In genomic region chr19:14005381-14006084, GRCh38 we compare ENCODE assay signal across 1 cellular context.
TF ChIP-seq lines count a peak whose summit lies in the region.

No MANE protein-coding gene starts in this region.

TF ChIP-seq in K562, 482 proteins besides CTCF, POLR2A, EP300 and RAD21 (continued from another document and continues in another):
- no peak for TF ChIP-seq THAP7 (CRISPR knock-in tag; IDR thresholded peaks at IDR 0.05)
- no peak for TF ChIP-seq E2F5 (CRISPR knock-in tag; IDR thresholded peaks at IDR 0.05)
- TF ChIP-seq RBM22 (IDR thresholded peaks at IDR 0.05; ENCODE audit: low read depth, low read length, poor library complexity, severe bottlenecking) = no peak
- peak; percentile 53; the same call in 1 of the 2 replicates for TF ChIP-seq ETV1 (tag; conservative IDR thresholded peaks at IDR 0.05; ENCODE audit: low read depth)
- no peak for TF ChIP-seq ATF4 (CRISPR knock-in tag; IDR thresholded peaks at IDR 0.05)
- no peak for TF ChIP-seq PREB (CRISPR knock-in tag; IDR thresholded peaks at IDR 0.05)
- TF ChIP-seq RFX1 (IDR thresholded peaks at IDR 0.05) = no peak
- no peak for TF ChIP-seq CHAMP1 (IDR thresholded peaks at IDR 0.05)
- peak; percentile 96 for TF ChIP-seq VEZF1 (CRISPR knock-in tag; IDR thresholded peaks at IDR 0.05)
- no peak for TF ChIP-seq FOXP1 (CRISPR knock-in tag; IDR thresholded peaks at IDR 0.05)
- peak; percentile 60 for TF ChIP-seq SIRT6 (IDR thresholded peaks at IDR 0.05; ENCODE audit: low read depth, low read length)
- no peak for TF ChIP-seq HIVEP1 (CRISPR knock-in tag; IDR thresholded peaks at IDR 0.05)
- no peak for TF ChIP-seq HINFP (tag; conservative IDR thresholded peaks at IDR 0.05; ENCODE audit: low read depth)
- TF ChIP-seq ID3 (CRISPR knock-in tag; IDR thresholded peaks at IDR 0.05) = no peak
- peak; percentile 89; the same call in 1 of the 2 replicates for TF ChIP-seq ID3 (tag; IDR thresholded peaks at IDR 0.05)
- no peak for TF ChIP-seq ZBTB34 (CRISPR knock-in tag; IDR thresholded peaks at IDR 0.05)
- TF ChIP-seq GTF2A2 (tag; IDR thresholded peaks at IDR 0.05) = peak; percentile 92
- 0 out of 2 replicates have a peak, but pooled peaks have one; percentile 21 for TF ChIP-seq TAL1 (IDR thresholded peaks at IDR 0.05)
- TF ChIP-seq ELF2 (CRISPR knock-in tag; IDR thresholded peaks at IDR 0.05) = no peak
- TF ChIP-seq SRSF3 (IDR thresholded peaks at IDR 0.05; ENCODE audit: insufficient read depth, low read length) = no peak
- TF ChIP-seq ADNP (tag; IDR thresholded peaks at IDR 0.05) = peak; percentile 100
- TF ChIP-seq NFRKB (IDR thresholded peaks at IDR 0.05; ENCODE audit: low read depth) = no peak
- no peak for TF ChIP-seq DEAF1 (CRISPR knock-in tag; IDR thresholded peaks at IDR 0.05)
- peak; percentile 72 for TF ChIP-seq ZNF263 (CRISPR knock-in tag; IDR thresholded peaks at IDR 0.05; ENCODE audit: borderline replicate concordance)
- TF ChIP-seq ZHX1 (conservative IDR thresholded peaks at IDR 0.05; ENCODE audit: low read length) = 0 out of 2 replicates have a peak, but pooled peaks have one; percentile 28
- TF ChIP-seq NCOA2 (IDR thresholded peaks at IDR 0.05; ENCODE audit: partially characterized antibody in 2 of 2) = no peak
- TF ChIP-seq NFIC (IDR thresholded peaks at IDR 0.05) = peak; percentile 51
- peak; percentile 89 to 96 for TF ChIP-seq HDAC1 (IDR thresholded peaks at IDR 0.05)
- no peak for TF ChIP-seq ZNF830 (CRISPR knock-in tag; IDR thresholded peaks at IDR 0.05)
- no peak for TF ChIP-seq HNRNPLL (IDR thresholded peaks at IDR 0.05; ENCODE audit: low read depth, low read length, poor library complexity, severe bottlenecking)
- no peak for TF ChIP-seq ZNF324 (CRISPR knock-in tag; IDR thresholded peaks at IDR 0.05)
- no peak for TF ChIP-seq SMARCC2 (IDR thresholded peaks at IDR 0.05; ENCODE audit: low read depth)
- TF ChIP-seq ZZZ3 (IDR thresholded peaks at IDR 0.05) = no peak
- no peak for TF ChIP-seq KDM2B (CRISPR knock-in tag; IDR thresholded peaks at IDR 0.05)
- 0 out of 2 replicates have a peak, but pooled peaks have one; percentile 13 for TF ChIP-seq MYC (IDR thresholded peaks at IDR 0.05; ENCODE audit: low read depth, low read length)
- no peak for TF ChIP-seq MYC (CRISPR knock-in tag; IDR thresholded peaks at IDR 0.05; ENCODE audit: borderline replicate concordance, low read depth)
- TF ChIP-seq GABPB2 (CRISPR knock-in tag; conservative IDR thresholded peaks at IDR 0.05) = no peak
- no peak for TF ChIP-seq ZNF217 (CRISPR knock-in tag; IDR thresholded peaks at IDR 0.05)
- TF ChIP-seq MCM5 (IDR thresholded peaks at IDR 0.05; ENCODE audit: low read depth) = no peak
- TF ChIP-seq ZNF124 (CRISPR knock-in tag; IDR thresholded peaks at IDR 0.05) = no peak
- peak; percentile 56; the same call in 1 of the 2 replicates for TF ChIP-seq CXXC5 (CRISPR knock-in tag; IDR thresholded peaks at IDR 0.05)
- TF ChIP-seq SP2 (IDR thresholded peaks at IDR 0.05; ENCODE audit: extremely low read depth, low read depth, low read length, poor library complexity, severe bottlenecking) = peak; percentile 27
- TF ChIP-seq CREB3 (tag; conservative IDR thresholded peaks at IDR 0.05; ENCODE audit: low read depth) = no peak
- no peak; the same call in 1 of the 2 replicates for TF ChIP-seq EP400 (IDR thresholded peaks at IDR 0.05)
- TF ChIP-seq FOSL1 (tag; conservative IDR thresholded peaks at IDR 0.05) = no peak
- no peak for TF ChIP-seq NEUROD1 (IDR thresholded peaks at IDR 0.05; ENCODE audit: borderline replicate concordance, low read depth, low read length, partially characterized antibody)
- no peak for TF ChIP-seq ZNF445 (CRISPR knock-in tag; IDR thresholded peaks at IDR 0.05; ENCODE audit: low read depth)
- TF ChIP-seq FUS (optimal IDR thresholded peaks at IDR 0.05; ENCODE audit: low read depth, low read length) = no peak
- no peak for TF ChIP-seq ZBTB8A (IDR thresholded peaks at IDR 0.05; ENCODE audit: partially characterized antibody)
- TF ChIP-seq TCF7L2 (IDR thresholded peaks at IDR 0.05; ENCODE audit: low read depth, low read length) = no peak
- TF ChIP-seq PTBP1 (IDR thresholded peaks at IDR 0.05; ENCODE audit: low read depth, low read length) = peak; percentile 96
- TF ChIP-seq DACH1 (IDR thresholded peaks at IDR 0.05; ENCODE audit: partially characterized antibody) = peak; percentile 71
- 0 out of 2 replicates have a peak, but pooled peaks have one; percentile 58 for TF ChIP-seq DMBX1 (CRISPR knock-in tag; IDR thresholded peaks at IDR 0.05; ENCODE audit: borderline replicate concordance)
